In the genomic region with DNA sequence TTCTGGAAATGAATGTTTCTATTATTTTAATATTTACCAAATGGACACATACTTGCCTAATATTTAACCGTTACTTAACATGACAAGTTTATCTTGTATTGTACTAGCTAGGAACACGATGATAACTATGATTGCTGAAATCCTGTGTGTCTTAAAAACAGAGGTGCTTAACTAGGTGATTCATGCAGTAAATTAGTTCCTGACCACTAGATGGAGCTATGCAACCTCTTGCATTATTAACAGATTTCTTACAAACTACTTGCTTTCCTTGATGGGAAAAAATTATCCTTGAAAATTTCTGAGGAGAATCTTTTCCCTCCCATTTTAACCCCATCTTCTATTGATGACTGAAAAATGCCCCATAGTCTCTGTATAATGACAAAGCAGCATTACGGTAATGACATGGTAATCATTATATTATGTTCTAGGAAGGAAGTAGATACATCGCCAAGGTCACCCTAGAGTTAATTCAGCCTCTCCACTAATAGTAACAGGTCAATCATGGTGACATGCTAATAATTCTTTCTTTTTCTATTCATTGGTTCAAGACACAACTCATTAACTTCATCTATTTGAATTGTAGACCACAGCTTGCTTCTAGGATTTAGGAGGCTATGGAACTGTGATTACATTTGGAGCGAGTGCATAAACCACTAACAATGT, we compare ENCODE assay signal across 8 cellular contexts.
A peak's percentile ranks its signal among the peaks of the same experiment; 100 is the strongest.
DNase-seq lines count a peak whose midpoint lies in the region; ATAC-seq, FAIRE-seq and TF ChIP-seq lines count a peak whose summit lies in the region.

No MANE protein-coding gene starts in this region.

- DNase-seq in GM03348 (ENCODE audit: low spot score) (peak; percentile 45), NCI-H146 (lab: John Stamatoyannopoulos, UW) (peak; percentile 27), astrocyte (ENCODE audit: low read depth) (peak; percentile 46), keratinocyte (ENCODE audit: low read depth, low spot score) (peak; percentile 28), omental fat pad (ENCODE audit: low spot score) (no peak), NCI-H226 (no peak)

- H3K27me3 ChIP-seq in astrocyte (ENCODE audit: insufficient read depth, low read length) (no peaks in the 10 kb centered on the region), keratinocyte (ENCODE audit: control insufficient read depth, extremely low read depth, insufficient read depth, low read length) (no peaks in the 10 kb centered on the region)

- dilution Hi-C loops in keratinocyte (cut with MboI; ENCODE audit: extremely low pct_ligation_motif_present, low sequenced_read_pairs) = no loop called here

- H3K27me3 Mint-ChIP-seq in astrocyte (ENCODE audit: low read depth, unreplicated experiment) = no peaks in the 10 kb centered on the region

- no peak for ATAC-seq in omental fat pad (ENCODE audit: low FRiP score)
- no peak for ATAC-seq in GM21825 (IDR thresholded peaks at IDR 0.05; ENCODE audit: unreplicated experiment)

- H3K9me3 ChIP-seq in HEK293 (ENCODE audit: control insufficient read depth, insufficient read depth, low read depth, low read length) (no peaks in the 10 kb centered on the region), astrocyte (ENCODE audit: insufficient read depth, low read depth, low read length) (no peaks in the 10 kb centered on the region), keratinocyte (ENCODE audit: control insufficient read depth, low read depth, low read length) (no peaks in the 10 kb centered on the region)

- H4K20me1 ChIP-seq in astrocyte (ENCODE audit: insufficient read depth, low read length) = no peaks in the 10 kb centered on the region
- H4K20me1 ChIP-seq in keratinocyte (ENCODE audit: control insufficient read depth, extremely low read depth, insufficient read depth, low read length) = no peaks in the 10 kb centered on the region

- no peaks in the 10 kb centered on the region for H3K9me1 ChIP-seq in keratinocyte (ENCODE audit: control insufficient read depth, extremely low read depth, insufficient read depth, low read length)

- H3K79me2 ChIP-seq in astrocyte (ENCODE audit: insufficient read depth, low read length) = no peaks in the 10 kb centered on the region
- H3K79me2 ChIP-seq in keratinocyte (ENCODE audit: control insufficient read depth, insufficient read depth, low read length) = no peaks in the 10 kb centered on the region

- H3K36me3 ChIP-seq in HEK293 (ENCODE audit: control insufficient read depth in 2 of 2, insufficient read depth in 1 of 2, low read length in 2 of 2) (no peaks in the 10 kb centered on the region), astrocyte (ENCODE audit: insufficient read depth, low read length) (no peaks in the 10 kb centered on the region), keratinocyte (ENCODE audit: control insufficient read depth in 2 of 2, extremely low read depth in 1 of 2, insufficient read depth in 2 of 2, low read length in 2 of 2) (no peaks in the 10 kb centered on the region)

- H3K9ac ChIP-seq in astrocyte (ENCODE audit: low read length) = no peak overlapping the region
- no peak overlapping the region for H3K9ac ChIP-seq in keratinocyte (ENCODE audit: control insufficient read depth, extremely low read depth, insufficient read depth, low read length)

- no peak overlapping the region for H3K4me3 Mint-ChIP-seq in astrocyte (ENCODE audit: unreplicated experiment)

- H3K27ac Mint-ChIP-seq in astrocyte (ENCODE audit: unreplicated experiment) = no peak overlapping the region

- H3K4me1 Mint-ChIP-seq in astrocyte (ENCODE audit: low read depth, unreplicated experiment) = no peaks in the 10 kb centered on the region

- H3K27ac ChIP-seq in HEK293 (ENCODE audit: extremely low read depth, low read depth, low read length) (no peak overlapping the region), astrocyte (ENCODE audit: low read depth, low read length) (no peak overlapping the region), keratinocyte (ENCODE audit: control insufficient read depth, insufficient read depth, low read length) (no peak overlapping the region)

- H3K4me2 ChIP-seq in astrocyte (ENCODE audit: low read length) (no peak overlapping the region), keratinocyte (ENCODE audit: control insufficient read depth, extremely low read depth, insufficient read depth, low read depth, low read length) (no peak overlapping the region)

- H3K4me3 ChIP-seq in HEK293 (ENCODE audit: low read depth, low read length) = no peak overlapping the region
- H3K4me3 ChIP-seq in astrocyte (ENCODE audit: insufficient read depth, low read depth, low read length) = no peak overlapping the region
- no peak overlapping the region for H3K4me3 ChIP-seq in keratinocyte (ENCODE audit: control insufficient read depth in 2 of 3, extremely low read depth in 1 of 3, insufficient read depth in 2 of 3, low read depth in 1 of 3, low read length in 3 of 3)

- FAIRE-seq in astrocyte (lab: Jason Lieb, UNC) = peak; percentile 81
- FAIRE-seq in keratinocyte (lab: Jason Lieb, UNC) = no peak

- TF ChIP-seq CTCF in HEK293 (tag by site-specific recombination; IDR thresholded peaks at IDR 0.05) (no peak), astrocyte (IDR thresholded peaks at IDR 0.05; ENCODE audit: insufficient read depth, low read depth, low read length) (peak; percentile 84), keratinocyte (optimal IDR thresholded peaks at IDR 0.05 in 1 of 3, IDR thresholded peaks at IDR 0.05 in 1 of 3, conservative IDR thresholded peaks at IDR 0.05 in 1 of 3; ENCODE audit: extremely low read depth in 1 of 3, insufficient read depth in 2 of 3, low read length in 3 of 3) (peak in 2 of 3 experiments; percentile 56 to 58), omental fat pad (IDR thresholded peaks at IDR 0.05) (no peak)

- CTCF ChIA-PET in HEK293 (lab: Yijun Ruan, JAX) = interaction anchor here (0.6 to 0.8 kb wide), 3 partner anchors 20 to 710 kb away, joined by 3 read pairs; no protein-coding TSS in a partner anchor

- POLR2A ChIA-PET in HEK293 (lab: Yijun Ruan, JAX) = no interaction called here

- H2AFZ ChIP-seq in astrocyte (ENCODE audit: low read depth, low read length) (no peak overlapping the region), keratinocyte (ENCODE audit: control insufficient read depth, low read length) (no peak overlapping the region)

- H3K9me3 Mint-ChIP-seq in astrocyte (ENCODE audit: unreplicated experiment) = no peaks in the 10 kb centered on the region

- no peaks in the 10 kb centered on the region for H3K4me1 ChIP-seq in HEK293 (ENCODE audit: control insufficient read depth, insufficient read depth, low read length)
- H3K4me1 ChIP-seq in astrocyte (ENCODE audit: insufficient read depth, low read length) = no peaks in the 10 kb centered on the region
- H3K4me1 ChIP-seq in keratinocyte (ENCODE audit: control insufficient read depth, extremely low read depth, insufficient read depth, low read length) = no peaks in the 10 kb centered on the region

- no peaks in the 10 kb centered on the region for H3K36me3 Mint-ChIP-seq in astrocyte (ENCODE audit: low read depth, unreplicated experiment)

TF ChIP-seq in HEK293, 187 proteins besides CTCF, POLR2A, EP300 and RAD21:
- TF ChIP-seq ZNF654 (tag by site-specific recombination; IDR thresholded peaks at IDR 0.05; ENCODE audit: low read depth) (peak; percentile 49), TCF7L2 (IDR thresholded peaks at IDR 0.05; ENCODE audit: borderline replicate concordance, low read depth, low read length) (no peak), ZNF704 (tag by site-specific recombination; IDR thresholded peaks at IDR 0.05) (no peak)

Comparison
In these comparisons a context has a peak if more than half of its experiments do, and no peak if none do; other contexts are left out.
1. DNase-seq: peak in GM03348 (single experiment), NCI-H146 (single experiment), astrocyte (single experiment) and keratinocyte (single experiment); none in omental fat pad (single experiment) and NCI-H226 (single experiment).
2. CTCF ChIP-seq: peak in astrocyte (single experiment) and keratinocyte (2 of 3); none in HEK293 (single experiment) and omental fat pad (0 of 3).